ENCODE assay signal across 8 cellular contexts in the genomic region with DNA sequence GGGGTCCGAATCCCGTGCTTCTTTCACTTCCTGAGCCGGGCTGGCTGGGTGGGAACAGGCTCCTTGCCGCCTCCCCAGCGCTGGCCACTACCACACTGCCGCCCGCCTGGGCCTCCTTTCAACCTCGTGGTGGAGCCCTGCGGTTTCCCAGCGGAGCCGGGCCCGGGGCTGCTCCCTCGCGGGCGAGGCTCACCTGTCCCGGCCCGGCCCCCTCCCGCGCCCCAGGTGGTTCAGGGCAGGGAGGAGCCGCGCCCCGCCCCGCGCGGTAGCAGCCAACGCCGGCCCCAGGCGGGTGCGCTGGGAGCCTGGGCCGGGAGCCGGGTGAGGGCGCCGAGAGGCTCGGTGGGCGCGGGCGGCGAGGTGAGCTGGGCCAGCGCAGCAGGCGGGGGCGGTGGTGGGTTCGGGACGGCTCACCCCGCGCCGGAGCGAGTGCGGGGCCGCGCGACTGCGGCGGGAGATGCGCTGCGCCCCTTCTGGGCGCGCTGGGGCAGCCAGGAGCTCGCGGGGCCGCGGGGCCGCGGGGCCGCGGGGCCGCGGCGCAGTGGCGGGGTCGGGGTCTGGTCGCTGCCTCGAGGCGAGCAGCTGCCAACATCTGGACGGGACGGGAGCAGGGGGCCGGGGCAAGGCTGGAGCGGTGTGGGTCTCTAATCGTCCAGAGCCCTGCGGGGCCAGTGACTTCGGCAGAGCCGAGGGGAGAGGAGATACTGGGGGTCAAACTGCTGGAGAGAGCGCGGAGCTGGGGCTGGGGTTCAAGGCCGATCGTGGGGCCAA. TPM values are rescaled to one million over a fixed set of nuclear protein-coding genes. Genes with fewer than 3 reads are reported as not detected.
DNase-seq lines count a peak whose midpoint lies in the region; ATAC-seq and TF ChIP-seq lines count a peak whose summit lies in the region.

A gene with protein sequence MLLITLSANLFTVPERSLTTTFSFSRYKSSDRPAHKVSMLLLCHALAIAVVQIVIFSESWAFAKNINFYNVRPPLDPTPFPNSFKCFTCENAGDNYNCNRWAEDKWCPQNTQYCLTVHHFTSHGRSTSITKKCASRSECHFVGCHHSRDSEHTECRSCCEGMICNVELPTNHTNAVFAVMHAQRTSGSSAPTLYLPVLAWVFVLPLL (plus strand): TSS at position 258 of the 771 bp plus-strand sequence. CDS start 92,250 bp downstream, outside the sequence.

- H3K4me1 Mint-ChIP-seq in activated CD8-positive, alpha-beta memory T cell treated with anti-CD3 and anti-CD28 coated beads, Interleukin-2, amount 10 ng/mL, durations not matched to agents 7 days and 5 days = no peaks in the 10 kb centered on the region
- peaks cover 6% of the 10 kb centered on the region for H3K4me1 Mint-ChIP-seq in chondrocyte (ENCODE audit: low read depth)
- H3K4me1 Mint-ChIP-seq in nephron progenitor cell = peaks cover 32% of the 10 kb centered on the region

- peak within 1 kb of the TSS; percentile 27 for H3K4me3 ChIP-seq in HAP-1
- H3K4me3 ChIP-seq in NB4 (ENCODE audit: low read depth, low read length) = peak within 1 kb of the TSS; percentile 32
- H3K4me3 ChIP-seq in uterus = no peak within 1 kb of the TSS

- CTCF ChIA-PET in activated CD8-positive, alpha-beta memory T cell treated with anti-CD3 and anti-CD28 coated beads, Interleukin-2, amount 10 ng/mL, durations not matched to agents 7 days and 5 days (lab: Charles Lee) = interaction anchor here (0.9 to 2.4 kb wide), 3 partner anchors 8 to 21 kb away, joined by 3 to 8 read pairs (median 3); no protein-coding TSS in a partner anchor

- TF ChIP-seq POLR2A in NB4 (IDR thresholded peaks at IDR 0.05; ENCODE audit: extremely low read depth, insufficient read length) = no peak
- no peak for TF ChIP-seq POLR2A in uterus (IDR thresholded peaks at IDR 0.05)

- 0 out of 2 replicates have a peak, but pooled peaks cover 2% of the 10 kb centered on the region for H3K4me1 ChIP-seq in HAP-1
- no peaks in the 10 kb centered on the region for H3K4me1 ChIP-seq in uterus

- no peak within 1 kb of the TSS for H3K27ac ChIP-seq in uterus

- H3K27me3 ChIP-seq in HAP-1 (ENCODE audit: low read depth) (peaks cover 9% of the 10 kb centered on the region), uterus (no peaks in the 10 kb centered on the region)

- TF ChIP-seq CTCF in NB4 (IDR thresholded peaks at IDR 0.05; ENCODE audit: low read depth, low read length) = no peak
- TF ChIP-seq CTCF in chondrocyte (IDR thresholded peaks at IDR 0.05) = peak; percentile 16
- no peak for TF ChIP-seq CTCF in nephron progenitor cell (IDR thresholded peaks at IDR 0.05)
- no peak for TF ChIP-seq CTCF in uterus (IDR thresholded peaks at IDR 0.05)

- ATAC-seq in activated CD8-positive, alpha-beta memory T cell treated with anti-CD3 and anti-CD28 coated beads, Interleukin-2, amount 10 ng/mL, durations not matched to agents 7 days and 5 days = peak; percentile 23

- H3K27ac Mint-ChIP-seq in activated CD8-positive, alpha-beta memory T cell treated with anti-CD3 and anti-CD28 coated beads, Interleukin-2, amount 10 ng/mL, durations not matched to agents 7 days and 5 days = no peak within 1 kb of the TSS
- H3K27ac Mint-ChIP-seq in chondrocyte (ENCODE audit: unreplicated experiment) = no peak within 1 kb of the TSS
- no peak within 1 kb of the TSS for H3K27ac Mint-ChIP-seq in nephron progenitor cell

- H3K36me3 Mint-ChIP-seq in activated CD8-positive, alpha-beta memory T cell treated with anti-CD3 and anti-CD28 coated beads, Interleukin-2, amount 10 ng/mL, durations not matched to agents 7 days and 5 days = no peaks in the 10 kb centered on the region
- no peaks in the 10 kb centered on the region for H3K36me3 Mint-ChIP-seq in chondrocyte (ENCODE audit: low read depth)
- H3K36me3 Mint-ChIP-seq in nephron progenitor cell (ENCODE audit: low read depth) = no peaks in the 10 kb centered on the region

- DNase-seq in activated CD8-positive, alpha-beta memory T cell treated with anti-CD3 and anti-CD28 coated beads, Interleukin-2, amount 10 ng/mL, durations not matched to agents 7 days and 5 days = no peak
- DNase-seq in activated CD8-positive, alpha-beta memory T cell treated with anti-CD3 and anti-CD28 coated beads for 24 hours = no peak
- peak in 1 of 2 experiments; percentile 56 for DNase-seq in HAP-1 (ENCODE audit: low spot score in 2 of 2)
- peak; percentile 48 for DNase-seq in NB4 (ENCODE audit: low read depth)
- no peak for DNase-seq in chondrocyte (ENCODE audit: low spot score)
- peak; percentile 74 for DNase-seq in nephron progenitor cell
- DNase-seq in NCI-H446 (lab: John Stamatoyannopoulos, UW) = no peak
- no peak for DNase-seq in uterus

- H3K4me3 Mint-ChIP-seq in activated CD8-positive, alpha-beta memory T cell treated with anti-CD3 and anti-CD28 coated beads, Interleukin-2, amount 10 ng/mL, durations not matched to agents 7 days and 5 days = no peak within 1 kb of the TSS
- H3K4me3 Mint-ChIP-seq in chondrocyte (ENCODE audit: unreplicated experiment) (peak within 1 kb of the TSS; percentile 62), nephron progenitor cell (peak within 1 kb of the TSS; percentile 80)

- H3K9me3 ChIP-seq in HAP-1 (no peaks in the 10 kb centered on the region), uterus (no peaks in the 10 kb centered on the region)

- H3K9me3 Mint-ChIP-seq in activated CD8-positive, alpha-beta memory T cell treated with anti-CD3 and anti-CD28 coated beads, Interleukin-2, amount 10 ng/mL, durations not matched to agents 7 days and 5 days (ENCODE audit: low read depth) = no peaks in the 10 kb centered on the region
- H3K9me3 Mint-ChIP-seq in chondrocyte (ENCODE audit: low read depth) = no peaks in the 10 kb centered on the region
- no peaks in the 10 kb centered on the region for H3K9me3 Mint-ChIP-seq in nephron progenitor cell

- intact Hi-C loops in uterus (cut with DNase I; ENCODE audit: low total_unique reads) = no loop called here

- in situ Hi-C loops in HAP-1 (cut with MboI; ENCODE audit: low sequenced_read_pairs) = loop anchor here (25.0 kb wide), 1 partner anchor 274 kb away; no protein-coding TSS in a partner anchor

- H3K27me3 Mint-ChIP-seq in activated CD8-positive, alpha-beta memory T cell treated with anti-CD3 and anti-CD28 coated beads, Interleukin-2, amount 10 ng/mL, durations not matched to agents 7 days and 5 days = peaks cover 68% of the 10 kb centered on the region
- H3K27me3 Mint-ChIP-seq in chondrocyte (ENCODE audit: low read depth) = peaks cover 11% of the 10 kb centered on the region
- peaks cover 25% of the 10 kb centered on the region for H3K27me3 Mint-ChIP-seq in nephron progenitor cell (ENCODE audit: low read depth, poor library complexity)

- H3K36me3 ChIP-seq in HAP-1 (replicated peaks) = no peaks in the 10 kb centered on the region
- no peaks in the 10 kb centered on the region for H3K36me3 ChIP-seq in uterus

RNA-seq across cellular contexts. Expression of the gene that starts here (rescaled TPM):
- total RNA-seq in activated CD8-positive, alpha-beta memory T cell treated with anti-CD3 and anti-CD28 coated beads, Interleukin-2, amount 10 ng/mL, durations not matched to agents 7 days and 5 days = not detected
- total RNA-seq in chondrocyte (0.36 to 1.2 TPM in 2 of 3 replicates, not detected in the other), uterus (1 to 10 TPM in 1 of 4 donors, under 1 TPM in 1, not detected in 2; 0.27 to 9.8 TPM)

Comparison
In these comparisons a context has a peak if more than half of its experiments do, and no peak if none do; other contexts are left out.
1. Peak in ATAC-seq in activated CD8-positive, alpha-beta memory T cell treated with anti-CD3 and anti-CD28 coated beads, Interleukin-2, amount 10 ng/mL, durations not matched to agents 7 days and 5 days; RNA of the gene not detected or under 1 TPM.
2. DNase-seq: peak in NB4 (single experiment) and nephron progenitor cell (single experiment); none in activated CD8-positive, alpha-beta memory T cell treated with anti-CD3 and anti-CD28 coated beads, Interleukin-2, amount 10 ng/mL, durations not matched to agents 7 days and 5 days (single experiment), activated CD8-positive, alpha-beta memory T cell treated with anti-CD3 and anti-CD28 coated beads for 24 hours (single experiment), chondrocyte (single experiment), NCI-H446 (0 of 2) and uterus (0 of 2).
3. H3K4me3 ChIP-seq: peak in HAP-1 (single experiment) and NB4 (single experiment); none in uterus (0 of 2).